In genomic region chr19:38374332-38375097, GRCh38 we compare ENCODE assay signal across 1 cellular context.
TF ChIP-seq lines count a peak whose summit lies in the region.

Gene PSMD8 (plus strand): TSS chr19:38374571. CDS start chr19:38374602, 31 bp downstream.

TF ChIP-seq in HepG2, 621 proteins besides CTCF, POLR2A, EP300 and RAD21 (continued from another document and continues in another):
- TF ChIP-seq ZNF800 (CRISPR knock-in tag; IDR thresholded peaks at IDR 0.05) (no peak), NCOR1 (IDR thresholded peaks at IDR 0.05; ENCODE audit: borderline replicate concordance, low read length) (no peak), SRY (CRISPR knock-in tag; IDR thresholded peaks at IDR 0.05) (peak; percentile 96), MIER2 (CRISPR knock-in tag; IDR thresholded peaks at IDR 0.05) (peak; percentile 37; the same call in 1 of the 2 replicates), SATB2 (CRISPR knock-in tag; IDR thresholded peaks at IDR 0.05) (no peak), ZNF367 (CRISPR knock-in tag; IDR thresholded peaks at IDR 0.05; ENCODE audit: borderline replicate concordance) (no peak; the same call in 1 of the 2 replicates), ATM (IDR thresholded peaks at IDR 0.05; ENCODE audit: borderline replicate concordance) (no peak), GPBP1L1 (CRISPR knock-in tag; IDR thresholded peaks at IDR 0.05) (no peak), SAP130 (CRISPR knock-in tag; IDR thresholded peaks at IDR 0.05; ENCODE audit: low read depth) (peak; percentile 93), ARNT2 (CRISPR knock-in tag; IDR thresholded peaks at IDR 0.05; ENCODE audit: low read depth) (peak; percentile 94), YY1 (IDR thresholded peaks at IDR 0.05; ENCODE audit: insufficient read depth, insufficient replicate concordance, low read depth, low read length) (peak; percentile 95), PBX2 (CRISPR knock-in tag; IDR thresholded peaks at IDR 0.05) (peak; percentile 40; the same call in 1 of the 2 replicates), ZNF260 (CRISPR knock-in tag; IDR thresholded peaks at IDR 0.05; ENCODE audit: borderline replicate concordance, low read depth) (no peak), SMAD9 (CRISPR knock-in tag; IDR thresholded peaks at IDR 0.05) (no peak), MEF2D (CRISPR knock-in tag; IDR thresholded peaks at IDR 0.05) (peak; percentile 95; the same call in 1 of the 2 replicates), RAD51 (IDR thresholded peaks at IDR 0.05; ENCODE audit: borderline replicate concordance) (no peak), ZBTB8A (CRISPR knock-in tag; IDR thresholded peaks at IDR 0.05; ENCODE audit: borderline replicate concordance, low read depth) (no peak), ELF3 (CRISPR knock-in tag; IDR thresholded peaks at IDR 0.05) (peak; percentile 77), ZNF766 (CRISPR knock-in tag; IDR thresholded peaks at IDR 0.05; ENCODE audit: borderline replicate concordance) (no peak), ZNF7 (CRISPR knock-in tag; IDR thresholded peaks at IDR 0.05) (no peak), HMGA1 (CRISPR knock-in tag; conservative IDR thresholded peaks at IDR 0.05) (no peak), ZNF292 (CRISPR knock-in tag; IDR thresholded peaks at IDR 0.05; ENCODE audit: borderline replicate concordance, low read depth) (peak; percentile 61; the same call in 1 of the 2 replicates), ZNF138 (CRISPR knock-in tag; IDR thresholded peaks at IDR 0.05; ENCODE audit: low read depth) (peak; percentile 91), ZNF75D (CRISPR knock-in tag; IDR thresholded peaks at IDR 0.05; ENCODE audit: borderline replicate concordance) (0 out of 2 replicates have a peak, but pooled peaks have one; percentile 3), ZSCAN9 (CRISPR knock-in tag; IDR thresholded peaks at IDR 0.05; ENCODE audit: borderline replicate concordance) (peak; percentile 69; the same call in 1 of the 2 replicates), ZNF354B (CRISPR knock-in tag; IDR thresholded peaks at IDR 0.05) (no peak), ZNF547 (CRISPR knock-in tag; IDR thresholded peaks at IDR 0.05) (peak; percentile 74), YEATS4 (CRISPR knock-in tag; IDR thresholded peaks at IDR 0.05; ENCODE audit: borderline replicate concordance) (peak; percentile 95), GZF1 (CRISPR knock-in tag; IDR thresholded peaks at IDR 0.05) (peak; percentile 83), ARNTL (CRISPR knock-in tag; IDR thresholded peaks at IDR 0.05) (peak; percentile 80), ZNF737 (CRISPR knock-in tag; IDR thresholded peaks at IDR 0.05; ENCODE audit: borderline replicate concordance) (no peak), ZNF607 (CRISPR knock-in tag; IDR thresholded peaks at IDR 0.05; ENCODE audit: borderline replicate concordance) (peak; percentile 38; the same call in 1 of the 2 replicates), NCOA1 (CRISPR knock-in tag; IDR thresholded peaks at IDR 0.05) (peak; percentile 67; the same call in 1 of the 2 replicates), REST (IDR thresholded peaks at IDR 0.05; ENCODE audit: borderline replicate concordance in 1 of 2, low read depth in 1 of 2, low read length in 2 of 2) (peak in 1 of 2 experiments; percentile 56; a peak in 1 of 4 replicates), NKX3-1 (CRISPR knock-in tag; IDR thresholded peaks at IDR 0.05) (no peak), KLF9 (CRISPR knock-in tag; IDR thresholded peaks at IDR 0.05; ENCODE audit: low read depth) (0 out of 2 replicates have a peak, but pooled peaks have one; percentile 32), ZBTB7A (CRISPR knock-in tag; IDR thresholded peaks at IDR 0.05) (no peak), KMT2A (CRISPR knock-in tag; IDR thresholded peaks at IDR 0.05) (peak; percentile 79)
- TF ChIP-seq, protein P1, sequence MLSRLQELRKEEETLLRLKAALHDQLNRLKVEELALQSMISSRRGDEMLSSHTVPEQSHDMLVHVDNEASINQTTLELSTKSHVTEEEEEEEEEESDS (CRISPR knock-in tag; IDR thresholded peaks at IDR 0.05; ENCODE audit: borderline replicate concordance): no peak
- TF ChIP-seq, protein P2, sequence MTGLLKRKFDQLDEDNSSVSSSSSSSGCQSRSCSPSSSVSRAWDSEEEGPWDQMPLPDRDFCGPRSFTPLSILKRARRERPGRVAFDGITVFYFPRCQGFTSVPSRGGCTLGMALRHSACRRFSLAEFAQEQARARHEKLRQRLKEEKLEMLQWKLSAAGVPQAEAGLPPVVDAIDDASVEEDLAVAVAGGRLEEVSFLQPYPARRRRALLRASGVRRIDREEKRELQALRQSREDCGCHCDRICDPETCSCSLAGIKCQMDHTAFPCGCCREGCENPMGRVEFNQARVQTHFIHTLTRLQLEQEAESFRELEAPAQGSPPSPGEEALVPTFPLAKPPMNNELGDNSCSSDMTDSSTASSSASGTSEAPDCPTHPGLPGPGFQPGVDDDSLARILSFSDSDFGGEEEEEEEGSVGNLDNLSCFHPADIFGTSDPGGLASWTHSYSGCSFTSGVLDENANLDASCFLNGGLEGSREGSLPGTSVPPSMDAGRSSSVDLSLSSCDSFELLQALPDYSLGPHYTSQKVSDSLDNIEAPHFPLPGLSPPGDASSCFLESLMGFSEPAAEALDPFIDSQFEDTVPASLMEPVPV (CRISPR knock-in tag; IDR thresholded peaks at IDR 0.05): peak; percentile 94
- TF ChIP-seq, protein P3, sequence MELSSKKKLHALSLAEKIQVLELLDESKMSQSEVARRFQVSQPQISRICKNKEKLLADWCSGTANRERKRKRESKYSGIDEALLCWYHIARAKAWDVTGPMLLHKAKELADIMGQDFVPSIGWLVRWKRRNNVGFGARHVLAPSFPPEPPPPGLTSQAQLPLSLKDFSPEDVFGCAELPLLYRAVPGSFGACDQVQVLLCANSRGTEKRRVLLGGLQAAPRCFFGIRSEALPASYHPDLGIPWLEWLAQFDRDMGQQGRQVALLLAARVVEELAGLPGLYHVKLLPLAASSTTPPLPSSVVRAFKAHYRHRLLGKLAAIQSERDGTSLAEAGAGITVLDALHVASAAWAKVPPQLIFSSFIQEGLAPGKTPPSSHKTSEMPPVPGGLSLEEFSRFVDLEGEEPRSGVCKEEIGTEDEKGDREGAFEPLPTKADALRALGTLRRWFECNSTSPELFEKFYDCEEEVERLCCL (CRISPR knock-in tag; IDR thresholded peaks at IDR 0.05; ENCODE audit: borderline replicate concordance): no peak
- TF ChIP-seq, protein P4, sequence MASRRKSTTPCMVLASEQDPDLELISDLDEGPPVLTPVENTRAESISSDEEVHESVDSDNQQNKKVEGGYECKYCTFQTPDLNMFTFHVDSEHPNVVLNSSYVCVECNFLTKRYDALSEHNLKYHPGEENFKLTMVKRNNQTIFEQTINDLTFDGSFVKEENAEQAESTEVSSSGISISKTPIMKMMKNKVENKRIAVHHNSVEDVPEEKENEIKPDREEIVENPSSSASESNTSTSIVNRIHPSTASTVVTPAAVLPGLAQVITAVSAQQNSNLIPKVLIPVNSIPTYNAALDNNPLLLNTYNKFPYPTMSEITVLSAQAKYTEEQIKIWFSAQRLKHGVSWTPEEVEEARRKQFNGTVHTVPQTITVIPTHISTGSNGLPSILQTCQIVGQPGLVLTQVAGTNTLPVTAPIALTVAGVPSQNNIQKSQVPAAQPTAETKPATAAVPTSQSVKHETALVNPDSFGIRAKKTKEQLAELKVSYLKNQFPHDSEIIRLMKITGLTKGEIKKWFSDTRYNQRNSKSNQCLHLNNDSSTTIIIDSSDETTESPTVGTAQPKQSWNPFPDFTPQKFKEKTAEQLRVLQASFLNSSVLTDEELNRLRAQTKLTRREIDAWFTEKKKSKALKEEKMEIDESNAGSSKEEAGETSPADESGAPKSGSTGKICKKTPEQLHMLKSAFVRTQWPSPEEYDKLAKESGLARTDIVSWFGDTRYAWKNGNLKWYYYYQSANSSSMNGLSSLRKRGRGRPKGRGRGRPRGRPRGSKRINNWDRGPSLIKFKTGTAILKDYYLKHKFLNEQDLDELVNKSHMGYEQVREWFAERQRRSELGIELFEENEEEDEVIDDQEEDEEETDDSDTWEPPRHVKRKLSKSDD (CRISPR knock-in tag; IDR thresholded peaks at IDR 0.05; ENCODE audit: low read depth): peak; percentile 93
- TF ChIP-seq, protein P5, sequence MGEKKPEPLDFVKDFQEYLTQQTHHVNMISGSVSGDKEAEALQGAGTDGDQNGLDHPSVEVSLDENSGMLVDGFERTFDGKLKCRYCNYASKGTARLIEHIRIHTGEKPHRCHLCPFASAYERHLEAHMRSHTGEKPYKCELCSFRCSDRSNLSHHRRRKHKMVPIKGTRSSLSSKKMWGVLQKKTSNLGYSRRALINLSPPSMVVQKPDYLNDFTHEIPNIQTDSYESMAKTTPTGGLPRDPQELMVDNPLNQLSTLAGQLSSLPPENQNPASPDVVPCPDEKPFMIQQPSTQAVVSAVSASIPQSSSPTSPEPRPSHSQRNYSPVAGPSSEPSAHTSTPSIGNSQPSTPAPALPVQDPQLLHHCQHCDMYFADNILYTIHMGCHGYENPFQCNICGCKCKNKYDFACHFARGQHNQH (CRISPR knock-in tag; IDR thresholded peaks at IDR 0.05): peak; percentile 65; the same call in 1 of the 2 replicates
- TF ChIP-seq, protein P6, sequence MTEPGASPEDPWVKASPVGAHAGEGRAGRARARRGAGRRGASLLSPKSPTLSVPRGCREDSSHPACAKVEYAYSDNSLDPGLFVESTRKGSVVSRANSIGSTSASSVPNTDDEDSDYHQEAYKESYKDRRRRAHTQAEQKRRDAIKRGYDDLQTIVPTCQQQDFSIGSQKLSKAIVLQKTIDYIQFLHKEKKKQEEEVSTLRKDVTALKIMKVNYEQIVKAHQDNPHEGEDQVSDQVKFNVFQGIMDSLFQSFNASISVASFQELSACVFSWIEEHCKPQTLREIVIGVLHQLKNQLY (CRISPR knock-in tag; IDR thresholded peaks at IDR 0.05): no peak
- TF ChIP-seq, protein P7, sequence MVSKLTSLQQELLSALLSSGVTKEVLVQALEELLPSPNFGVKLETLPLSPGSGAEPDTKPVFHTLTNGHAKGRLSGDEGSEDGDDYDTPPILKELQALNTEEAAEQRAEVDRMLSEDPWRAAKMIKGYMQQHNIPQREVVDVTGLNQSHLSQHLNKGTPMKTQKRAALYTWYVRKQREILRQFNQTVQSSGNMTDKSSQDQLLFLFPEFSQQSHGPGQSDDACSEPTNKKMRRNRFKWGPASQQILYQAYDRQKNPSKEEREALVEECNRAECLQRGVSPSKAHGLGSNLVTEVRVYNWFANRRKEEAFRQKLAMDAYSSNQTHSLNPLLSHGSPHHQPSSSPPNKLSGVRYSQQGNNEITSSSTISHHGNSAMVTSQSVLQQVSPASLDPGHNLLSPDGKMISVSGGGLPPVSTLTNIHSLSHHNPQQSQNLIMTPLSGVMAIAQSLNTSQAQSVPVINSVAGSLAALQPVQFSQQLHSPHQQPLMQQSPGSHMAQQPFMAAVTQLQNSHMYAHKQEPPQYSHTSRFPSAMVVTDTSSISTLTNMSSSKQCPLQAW (CRISPR knock-in tag; IDR thresholded peaks at IDR 0.05): peak; percentile 75
